ENCODE assay signal across 31 cellular contexts in genomic region chr6:35167505-35167904, GRCh38. TPM values are rescaled to one million over a fixed set of nuclear protein-coding genes. Genes with fewer than 3 reads are reported as not detected.
"Had no signal": no experiment of that assay in that cellular context is flagged by ENCODE, and none has a peak within 500 bp of the region (broad histone marks: within the 10 kb centered on the region; RNA-seq: fewer than 3 reads in every experiment).

No MANE protein-coding gene starts in this region.

- H3K27ac Mint-ChIP-seq: naive thymus-derived CD4-positive, alpha-beta T cell; natural killer cell; progenitor cell of endocrine pancreas; stimulated activated memory B cell treated with anti-CD40 and anti-IgM and Interleukin-4, amounts not matched to agents 10 μg/mL and 1 μg/mL and 100 μg/mL, for 72 hours; stimulated activated naive CD8-positive, alpha-beta T cell treated with anti-CD3 and anti-CD28 coated beads, Interleukin-15, Interleukin-2, amounts not matched to agents 100 ng/mL and 50 ng/mL, for 24 hours; type B pancreatic cell had no signal

- H3K9me3 ChIP-seq: ovary, psoas muscle, spleen, stomach, thoracic aorta, tibial artery, transverse colon, upper lobe of right lung, uterus had no signal

- H3K4me3 ChIP-seq: ovary, psoas muscle, skin epidermis, smooth muscle cell, spleen, stomach, thoracic aorta, tibial artery, transverse colon, upper lobe of right lung, uterus had no signal

- H3K4me1 ChIP-seq: psoas muscle, uterus had no signal

- H3K4me3 Mint-ChIP-seq: naive thymus-derived CD4-positive, alpha-beta T cell; natural killer cell; nephron; stimulated activated memory B cell treated with anti-CD40 and anti-IgM and Interleukin-4, amounts not matched to agents 10 μg/mL and 1 μg/mL and 100 μg/mL, for 72 hours; stimulated activated naive CD8-positive, alpha-beta T cell treated with anti-CD3 and anti-CD28 coated beads, Interleukin-15, Interleukin-2, amounts not matched to agents 100 ng/mL and 50 ng/mL, for 24 hours; type B pancreatic cell had no signal

- H2AFZ ChIP-seq: parathyroid adenoma had no signal

- H3K9me3 Mint-ChIP-seq: type B pancreatic cell had no signal

- H3K4me1 Mint-ChIP-seq: stimulated activated memory B cell treated with anti-CD40 and anti-IgM and Interleukin-4, amounts not matched to agents 10 μg/mL and 1 μg/mL and 100 μg/mL, for 72 hours had no signal

- H3K36me3 ChIP-seq: ovary, spleen, stomach, thoracic aorta, tibial artery, transverse colon, upper lobe of right lung, uterus had no signal

- DNase-seq: naive thymus-derived CD4-positive, alpha-beta T cell; natural killer cell; occipital lobe; ovary; posterior cingulate gyrus; psoas muscle; right cardiac atrium; spleen; stimulated activated CD4-positive, alpha-beta T cell treated with anti-CD3 and anti-CD28 coated beads, Interleukin-12 subunit alpha, Interleukin-12 subunit beta, amount 100 ng/mL, for 4 hours; stimulated activated CD4-positive, alpha-beta T cell treated with anti-CD3 and anti-CD28 coated beads, Interleukin-1b, Interleukin-23, amount 100 ng/mL, for 48 hours; stimulated activated CD4-positive, alpha-beta T cell treated with anti-CD3 and anti-CD28 coated beads, Interleukin-4, amount 100 ng/mL, for 1 hour; stimulated activated CD4-positive, alpha-beta T cell treated with anti-CD3 and anti-CD28 coated beads, Interleukin-4, amount 100 ng/mL, for 4 hours; stimulated activated CD8-positive, alpha-beta memory T cell treated with anti-CD3 and anti-CD28 coated beads, Interleukin-4, amount 100 ng/mL, for 48 hours; stimulated activated naive CD4-positive, alpha-beta T cell treated with Interleukin-2 at 50 U/mL for 16 hours; stomach; tibial artery; transverse colon; upper lobe of right lung; uterus had no signal

- H3K9ac ChIP-seq: parathyroid adenoma had no signal

- H3K36me3 Mint-ChIP-seq: natural killer cell, type B pancreatic cell had no signal

- H3K79me2 ChIP-seq: parathyroid adenoma had no signal

- H3K27ac ChIP-seq: ovary, parathyroid adenoma, psoas muscle, spleen, thoracic aorta, tibial artery, upper lobe of right lung, uterus had no signal

- H3K4me2 ChIP-seq: smooth muscle cell had no signal

- ATAC-seq: naive thymus-derived CD4-positive, alpha-beta T cell; natural killer cell; psoas muscle; right cardiac atrium; sciatic nerve; stimulated activated memory B cell treated with anti-CD40 and anti-IgM and Interleukin-4, amounts not matched to agents 10 μg/mL and 1 μg/mL and 100 μg/mL, for 72 hours; upper lobe of right lung had no signal

- H3K27me3 ChIP-seq: ovary, tibial artery, transverse colon, upper lobe of right lung, uterus had no signal

RNA-seq across cellular contexts. Expression of gene TCP11, which starts 26.4 kb away (rescaled TPM):
- total RNA-seq: naive thymus-derived CD4-positive, alpha-beta T cell; natural killer cell; progenitor cell of endocrine pancreas; psoas muscle; right cardiac atrium; sciatic nerve; smooth muscle cell; spleen; subcutaneous adipose tissue; thoracic aorta; upper lobe of right lung had no signal
- polyA plus RNA-seq: naive thymus-derived CD4-positive, alpha-beta T cell; neural cell; spleen had no signal

RNA-seq across cellular contexts. Expression of gene SCUBE3, which starts 46.3 kb away (rescaled TPM):
- total RNA-seq: naive thymus-derived CD4-positive, alpha-beta T cell had no signal
